Comparison of ENCODE assay signal across 11 cellular contexts in genomic region chr2:41933585-41934322, GRCh38.
DNase-seq lines count a peak whose midpoint lies in the region; ATAC-seq and TF ChIP-seq lines count a peak whose summit lies in the region.
"Had no signal": no experiment of that assay in that cellular context is flagged by ENCODE, and none has a peak within 500 bp of the region (broad histone marks: within the 10 kb centered on the region; RNA-seq: fewer than 3 reads in every experiment).

No MANE protein-coding gene starts in this region.

- DNase-seq in ascending aorta (ENCODE audit: low spot score in 2 of 2) (peak in 1 of 2 donors; percentile 70), right atrium auricular region (ENCODE audit: low spot score) (no peak), stomach (no peak), NCI-H2196 treated with DMSO at 0.1 percent for 48 hours (lab: John Stamatoyannopoulos, UW; ENCODE audit: unreplicated experiment) (no peak), H7 (no peak), posterior cingulate gyrus (no peak), HAP-1 (ENCODE audit: low spot score in 2 of 2) (no peak)
- DNase-seq: central memory CD4-positive, alpha-beta T cell; NCI-H1048 had no signal

- H3K9me3 ChIP-seq in ascending aorta (no peaks in the 10 kb centered on the region), right atrium auricular region (no peaks in the 10 kb centered on the region), stomach (no peaks in the 10 kb centered on the region), HAP-1 (no peaks in the 10 kb centered on the region)

- H3K27ac ChIP-seq in ascending aorta (peak overlapping the region; percentile 46 to 60), right atrium auricular region (peak overlapping the region; percentile 56 to 78), stomach (peak overlapping the region in 4 of 5 donors; percentile 41 to 70 (median 59))

- 66 to 79% (median 75%) methylated on average over 8 of the region's 8 CpGs for WGBS in stomach, 5 donors

- no peaks in the 10 kb centered on the region for H3K27me3 ChIP-seq in ascending aorta
- no peaks in the 10 kb centered on the region for H3K27me3 ChIP-seq in right atrium auricular region
- no peaks in the 10 kb centered on the region for H3K27me3 ChIP-seq in stomach
- no peaks in the 10 kb centered on the region for H3K27me3 ChIP-seq in H7 (ENCODE audit: control insufficient read depth, insufficient read depth, low read length)
- peaks cover 39% of the 10 kb centered on the region for H3K27me3 ChIP-seq in HAP-1 (ENCODE audit: low read depth)

- intact Hi-C loops in ascending aorta (cut with DNase I): no loop called here
- intact Hi-C loops in stomach (cut with DNase I; ENCODE audit: low total_unique reads): no loop called here
- intact Hi-C loops in posterior cingulate gyrus (cut with DNase I): no loop called here

- no peaks in the 10 kb centered on the region for H3K36me3 ChIP-seq in ascending aorta
- no peaks in the 10 kb centered on the region for H3K36me3 ChIP-seq in right atrium auricular region
- H3K36me3 ChIP-seq in stomach: no peaks in the 10 kb centered on the region
- H3K36me3 ChIP-seq in H7 (replicated peaks; ENCODE audit: control insufficient read depth, insufficient read depth, low read length): no peaks in the 10 kb centered on the region
- no peaks in the 10 kb centered on the region for H3K36me3 ChIP-seq in HAP-1 (replicated peaks)

- TF ChIP-seq CTCF in ascending aorta (IDR thresholded peaks at IDR 0.05): no peak
- TF ChIP-seq CTCF in right atrium auricular region (IDR thresholded peaks at IDR 0.05): no peak
- no peak for TF ChIP-seq CTCF in stomach (IDR thresholded peaks at IDR 0.05)

- no peak for TF ChIP-seq EP300 in stomach (IDR thresholded peaks at IDR 0.05)

- H3K4me1 ChIP-seq in ascending aorta (peaks cover 5 to 31% of the 10 kb centered on the region in 2 donors), right atrium auricular region (peaks cover 0 to 61% of the 10 kb centered on the region in 2 donors), stomach (peaks cover 5 to 49% (median 22%) of the 10 kb centered on the region in 4 donors), HAP-1 (peaks cover 19% of the 10 kb centered on the region)

- TF ChIP-seq POLR2A in stomach (IDR thresholded peaks at IDR 0.05): no peak

- peak; percentile 55 for ATAC-seq in GM19351 (IDR thresholded peaks at IDR 0.05; ENCODE audit: unreplicated experiment)
- ATAC-seq: stimulated activated memory B cell treated with anti-CD40 and anti-IgM and Interleukin-4, amounts not matched to agents 10 μg/mL and 1 μg/mL and 100 μg/mL, for 72 hours had no signal

- in situ Hi-C loops in HAP-1 (cut with MboI; ENCODE audit: low sequenced_read_pairs): no loop called here

- H3K4me3 ChIP-seq in ascending aorta (no peak overlapping the region), right atrium auricular region (no peak overlapping the region), stomach (no peak overlapping the region), H7 (ENCODE audit: insufficient read depth, low read depth, low read length) (no peak overlapping the region), HAP-1 (no peak overlapping the region)
